ENCODE assay signal across 8 cellular contexts in the genomic region with DNA sequence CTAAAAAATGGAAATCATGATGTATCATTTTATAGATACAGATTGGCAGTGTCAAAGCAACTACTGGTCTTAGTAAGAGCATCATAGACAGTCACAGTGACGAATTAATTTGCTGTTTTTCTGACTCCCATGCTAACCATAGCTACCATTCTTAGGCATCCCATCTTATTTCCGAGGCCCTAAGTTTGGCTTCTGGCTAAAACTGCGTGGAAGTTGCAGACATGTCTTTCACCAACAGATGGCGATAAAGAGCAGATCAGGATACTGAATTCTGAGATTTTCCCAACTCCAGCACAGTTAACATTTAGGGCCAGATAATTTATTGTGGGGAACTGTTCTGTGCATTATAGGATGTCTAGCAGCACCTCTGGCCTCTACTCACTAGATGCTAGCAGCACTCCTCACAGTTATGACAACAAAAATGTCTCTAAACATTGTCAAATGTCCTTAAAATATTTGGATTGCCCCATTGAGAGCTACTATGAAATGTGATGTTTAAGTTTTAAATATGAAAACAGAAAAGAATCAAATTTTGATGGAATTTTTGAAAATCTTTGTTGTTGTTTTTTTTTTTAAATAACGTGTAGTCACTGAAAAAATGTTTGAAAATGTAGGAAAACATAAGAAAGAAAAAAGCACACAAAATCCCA. TPM values are rescaled to one million over a fixed set of nuclear protein-coding genes. Genes with fewer than 3 reads are reported as not detected.
DNase-seq lines count a peak whose midpoint lies in the region; ATAC-seq, FAIRE-seq and TF ChIP-seq lines count a peak whose summit lies in the region.

No MANE protein-coding gene starts in this region.

- intact Hi-C loops in cardiac septum (cut with DNase I) = no loop called here

- H3K9me3 Mint-ChIP-seq in neural progenitor cell = peaks cover 1% of the 10 kb centered on the region

- no peaks in the 10 kb centered on the region for H3F3A ChIP-seq in neural progenitor cell (ENCODE audit: low read depth)

- H3K4me3 ChIP-seq in cardiac muscle cell = no peak overlapping the region
- no peak overlapping the region for H3K4me3 ChIP-seq in WI38 (ENCODE audit: low read depth, low read length)
- no peak overlapping the region for H3K4me3 ChIP-seq in neural progenitor cell

- H3K36me3 ChIP-seq in cardiac muscle cell (no peaks in the 10 kb centered on the region), neural progenitor cell (no peaks in the 10 kb centered on the region)

- no peaks in the 10 kb centered on the region for H3K36me3 Mint-ChIP-seq in neural progenitor cell

- TF ChIP-seq CTCF in cardiac muscle cell (IDR thresholded peaks at IDR 0.05; ENCODE audit: low read depth, low read length) (peak; percentile 94), WI38 (IDR thresholded peaks at IDR 0.05; ENCODE audit: low read depth, low read length) (peak; percentile 86), neural progenitor cell (IDR thresholded peaks at IDR 0.05) (peak; percentile 86)

- H3K79me2 ChIP-seq in neural progenitor cell (ENCODE audit: low read depth) = no peaks in the 10 kb centered on the region

- ATAC-seq in HG03095 (IDR thresholded peaks at IDR 0.05; ENCODE audit: unreplicated experiment) (no peak), GM19395 (IDR thresholded peaks at IDR 0.05; ENCODE audit: unreplicated experiment) (no peak)

- H3K27me3 ChIP-seq in cardiac muscle cell (no peaks in the 10 kb centered on the region), neural progenitor cell (no peaks in the 10 kb centered on the region)

- H3K4me2 ChIP-seq in neural progenitor cell = no peak overlapping the region

- peak overlapping the region; percentile 52 for H2AFZ ChIP-seq in neural progenitor cell (replicated peaks)

- peak; percentile 57 to 63 for DNase-seq in cardiac muscle cell (ENCODE audit: low read depth in 1 of 2, low spot score in 1 of 2)
- DNase-seq in cardiac septum (ENCODE audit: low spot score) = no peak
- peak; percentile 45 for DNase-seq in HTR-8/SVneo (ENCODE audit: insufficient read length, low spot score)
- DNase-seq in fibroblast of gingiva (ENCODE audit: low read depth) = peak; percentile 13
- peak; percentile 67 for DNase-seq in neural progenitor cell (ENCODE audit: low spot score)

- H3K27ac Mint-ChIP-seq in neural progenitor cell = no peak overlapping the region

- no peaks in the 10 kb centered on the region for H3K4me1 Mint-ChIP-seq in neural progenitor cell

- no peaks in the 10 kb centered on the region for H3K9me3 ChIP-seq in cardiac muscle cell (ENCODE audit: low read depth)
- H3K9me3 ChIP-seq in neural progenitor cell (ENCODE audit: low read depth) = no peaks in the 10 kb centered on the region

- no peaks in the 10 kb centered on the region for H3K27me3 Mint-ChIP-seq in neural progenitor cell (ENCODE audit: insufficient read depth, low read depth)

- FAIRE-seq in HTR-8/SVneo (lab: Jason Lieb, UNC) = no peak

- no peaks in the 10 kb centered on the region for H4K20me1 ChIP-seq in neural progenitor cell (ENCODE audit: low read depth)

- H3K27ac ChIP-seq in cardiac muscle cell (no peak overlapping the region), neural progenitor cell (no peak overlapping the region)

- H3K9ac ChIP-seq in neural progenitor cell = no peak overlapping the region

- no peak overlapping the region for H3K4me3 Mint-ChIP-seq in neural progenitor cell

- H3K4me1 ChIP-seq in cardiac muscle cell (ENCODE audit: low read depth) (no peaks in the 10 kb centered on the region), neural progenitor cell (no peaks in the 10 kb centered on the region)

RNA-seq across cellular contexts. Expression of a gene that starts 16.3 kb away (rescaled TPM):
- total RNA-seq in cardiac muscle cell (0.12 TPM in 1 of 2 replicates, not detected in the other), cardiac septum (not detected), neural progenitor cell (ENCODE audit: low replicate concordance) (0.25 and 0.36 TPM in 2 replicates)
- 0.16 and 0.28 TPM in 2 replicates for polyA plus RNA-seq in cardiac muscle cell

RNA-seq across cellular contexts. Expression of a gene that starts 27.4 kb away (rescaled TPM):
- total RNA-seq in cardiac muscle cell (not detected in 2 replicates), cardiac septum (not detected), neural progenitor cell (ENCODE audit: low replicate concordance) (not detected in 2 replicates)
- polyA plus RNA-seq in cardiac muscle cell = 0.04 and 0.09 TPM in 2 replicates

RNA-seq across cellular contexts. Expression of a gene that starts 44.1 kb away (rescaled TPM):
- total RNA-seq in cardiac muscle cell (0.11 and 0.12 TPM in 2 replicates), cardiac septum (not detected), neural progenitor cell (ENCODE audit: low replicate concordance) (0.36 and 0.50 TPM in 2 replicates)
- polyA plus RNA-seq in cardiac muscle cell = 0.07 TPM in 1 of 2 replicates, not detected in the other
